In genomic region chr2:129958736-129959135, GRCh38 we compare ENCODE assay signal across 7 cellular contexts. TPM values are rescaled to one million over a fixed set of nuclear protein-coding genes. Genes with fewer than 3 reads are reported as not detected.
DNase-seq lines count a peak whose midpoint lies in the region.
"Not testable (repeated sequence)": the region's sequence is repeated elsewhere in the genome, so short reads cannot be mapped to it uniquely, and the experiment has no call there.
"Had no signal": no experiment of that assay in that cellular context is flagged by ENCODE, and none has a peak within 500 bp of the region (broad histone marks: within the 10 kb centered on the region; RNA-seq: fewer than 3 reads in every experiment).

No MANE protein-coding gene starts in this region.

- not testable (repeated sequence) for H2BK120ac ChIP-seq in trophoblast cell (ENCODE audit: insufficient read depth, low read length, poor library complexity)

- H2BK12ac ChIP-seq in trophoblast cell (ENCODE audit: low read length): not testable (repeated sequence)

- no CpG with 5 or more reads among the region's 4 CpGs for WGBS in trophoblast cell (ENCODE audit: extremely low coverage, insufficient coverage, insufficient read length)

- H3K4me3 ChIP-seq in trophoblast cell (ENCODE audit: low read depth, low read length): not testable (repeated sequence)

- not testable (repeated sequence) for H4K8ac ChIP-seq in trophoblast cell (ENCODE audit: low read depth, low read length)

- not testable (repeated sequence) for H2AK5ac ChIP-seq in trophoblast cell (ENCODE audit: low read length)

- peak; percentile 91 to 96 for DNase-seq in trophoblast cell

- peak overlapping the region; percentile 98 for H3K27ac ChIP-seq in trophoblast cell (ENCODE audit: low read depth, low read length)

- H3K4me1 ChIP-seq in trophoblast cell (ENCODE audit: control insufficient read depth in 1 of 2, insufficient read depth in 2 of 2, low read length in 2 of 2): not testable (repeated sequence)

- not testable (repeated sequence) for H3K36me3 ChIP-seq in trophoblast cell (ENCODE audit: control insufficient read depth in 1 of 2, insufficient read depth in 2 of 2, low read length in 2 of 2)

- not testable (repeated sequence) for H3K27me3 ChIP-seq in trophoblast cell (ENCODE audit: insufficient read depth, low read length)

- H3K14ac ChIP-seq in trophoblast cell (ENCODE audit: low read length): not testable (repeated sequence)

- not testable (repeated sequence) for H3K79me2 ChIP-seq in trophoblast cell (ENCODE audit: control insufficient read depth, insufficient read depth, low read length, poor library complexity)

- not testable (repeated sequence) for H2BK5ac ChIP-seq in trophoblast cell (ENCODE audit: low read depth, low read length, poor library complexity)

- H3K4ac ChIP-seq in trophoblast cell (ENCODE audit: low read depth, low read length): not testable (repeated sequence)

- not testable (repeated sequence) for H3K9ac ChIP-seq in trophoblast cell (ENCODE audit: low read length)

- H3K18ac ChIP-seq in trophoblast cell (ENCODE audit: low read length): not testable (repeated sequence)

- H2AFZ ChIP-seq in trophoblast cell (ENCODE audit: insufficient read depth, low read length, poor library complexity): not testable (repeated sequence)

- not testable (repeated sequence) for H4K91ac ChIP-seq in trophoblast cell (ENCODE audit: low read depth, low read length)

- not testable (repeated sequence) for H3K9me3 ChIP-seq in trophoblast cell (ENCODE audit: insufficient read depth, low read depth, low read length)

- H4K12ac ChIP-seq in trophoblast cell (ENCODE audit: low read depth, low read length): not testable (repeated sequence)

- H3K4me2 ChIP-seq in trophoblast cell (ENCODE audit: low read length): not testable (repeated sequence)

- not testable (repeated sequence) for H3K23ac ChIP-seq in trophoblast cell (ENCODE audit: low read length)

- peaks cover 15% of the 10 kb centered on the region for H3K79me1 ChIP-seq in trophoblast cell (ENCODE audit: low read length)

RNA-seq across cellular contexts. Expression of gene RAB6C, which starts 20.7 kb away (rescaled TPM):
- polyA plus RNA-seq in trophoblast cell (2013): 1.8 and 1.9 TPM in 2 replicates
- polyA plus RNA-seq: AG04450; BJ; CD14-positive monocyte; CD4-positive, alpha-beta memory T cell; CD4-positive, CD25-positive, alpha-beta regulatory T cell; CD8-positive, alpha-beta memory T cell had no signal
